In the genomic region with DNA sequence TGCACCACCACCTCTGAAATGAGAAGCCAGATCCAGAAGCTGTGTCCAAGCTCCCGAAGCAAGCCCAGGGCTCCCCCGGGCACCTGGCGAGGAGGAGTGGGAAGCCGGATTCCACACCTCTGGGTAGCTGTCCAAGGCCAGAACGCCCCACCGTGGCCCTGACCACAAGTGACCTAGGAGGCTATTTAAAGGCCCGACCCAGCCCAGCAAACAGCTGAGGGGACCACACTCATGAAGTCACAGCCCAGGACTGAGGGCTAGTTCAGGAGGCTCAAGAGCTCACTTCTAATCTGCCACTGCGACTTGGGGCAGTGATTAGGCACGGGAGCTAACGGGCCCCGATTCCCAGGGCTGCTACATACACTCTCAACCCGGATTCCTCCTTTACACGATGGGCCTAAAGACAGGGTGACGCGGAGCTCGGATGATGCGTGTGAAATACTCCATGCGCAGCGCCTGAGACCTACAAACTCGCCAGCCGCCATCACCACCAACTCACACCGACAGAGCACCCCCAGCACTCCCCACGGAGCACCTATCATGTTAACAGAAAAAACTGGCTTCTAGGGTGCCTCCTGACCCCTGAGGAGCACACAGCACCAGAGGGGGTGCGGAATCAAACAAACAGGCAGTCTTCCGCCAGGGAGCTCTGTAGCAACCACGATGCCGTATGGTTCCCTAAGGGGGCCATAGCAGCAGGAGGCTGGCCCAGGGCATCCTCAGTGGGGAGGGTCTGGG, we compare ENCODE assay signal across 19 cellular contexts.
A peak's percentile ranks its signal among the peaks of the same experiment; 100 is the strongest.
DNase-seq lines count a peak whose midpoint lies in the region; ATAC-seq lines count a peak whose summit lies in the region.
"Had no signal": no experiment of that assay in that cellular context is flagged by ENCODE, and none has a peak within 500 bp of the region (broad histone marks: within the 10 kb centered on the region; RNA-seq: fewer than 3 reads in every experiment).

No MANE protein-coding gene starts in this region.

- no peaks in the 10 kb centered on the region for H3K4me1 ChIP-seq in aorta (ENCODE audit: control insufficient read depth in 1 of 2, insufficient read depth in 2 of 2, low read length in 2 of 2)

- intact Hi-C loops in activated CD4-positive, alpha-beta memory T cell treated with anti-CD3 and anti-CD28 coated beads for 36 hours (cut with micrococcal nuclease), result no loop called here
- intact Hi-C loops in aorta (cut with DNase I), result no loop called here

- peaks cover 90% of the 10 kb centered on the region for H3K4me1 Mint-ChIP-seq in activated naive CD4-positive, alpha-beta T cell treated with anti-CD3 and anti-CD28 coated beads, Interleukin-2, amount 10 ng/mL, durations not matched to agents 7 days and 5 days
- H3K4me1 Mint-ChIP-seq in activated CD4-positive, alpha-beta memory T cell treated with anti-CD3 and anti-CD28 coated beads for 36 hours (ENCODE audit: low read depth), result peaks cover 75% of the 10 kb centered on the region
- peaks cover 98% of the 10 kb centered on the region in 2 donors for H3K4me1 Mint-ChIP-seq in immature natural killer cell

- no peaks in the 10 kb centered on the region for H3K9me3 ChIP-seq in aorta (ENCODE audit: control insufficient read depth, low read length)
- H3K9me3 ChIP-seq: right lobe of liver, suprapubic skin had no signal

- POLR2A ChIA-PET in activated CD4-positive, alpha-beta memory T cell treated with anti-CD3 and anti-CD28 coated beads for 36 hours (lab: Charles Lee), result no interaction called here

- peaks cover 16 to 37% of the 10 kb centered on the region in 2 donors for H3K36me3 Mint-ChIP-seq in activated naive CD4-positive, alpha-beta T cell treated with anti-CD3 and anti-CD28 coated beads, Interleukin-2, amount 50 U/mL, for 72 hours
- peaks cover 68% of the 10 kb centered on the region for H3K36me3 Mint-ChIP-seq in activated naive CD4-positive, alpha-beta T cell treated with anti-CD3 and anti-CD28 coated beads, Interleukin-2, amount 10 ng/mL, durations not matched to agents 7 days and 5 days
- peaks cover 31% of the 10 kb centered on the region for H3K36me3 Mint-ChIP-seq in activated CD4-positive, alpha-beta memory T cell treated with anti-CD3 and anti-CD28 coated beads for 36 hours
- peaks cover 8 to 48% (median 13%) of the 10 kb centered on the region in 3 donors for H3K36me3 Mint-ChIP-seq in immature natural killer cell

- H3K27ac ChIP-seq in aorta (ENCODE audit: low read depth in 1 of 2, low read length in 2 of 2), result no peak overlapping the region
- H3K27ac ChIP-seq: KMS-11, right lobe of liver, suprapubic skin had no signal

- DNase-seq in activated naive CD4-positive, alpha-beta T cell treated with anti-CD3 and anti-CD28 coated beads, Interleukin-2, amount 50 U/mL, for 72 hours (ENCODE audit: low spot score in 2 of 2), result no peak
- no peak for DNase-seq in activated naive CD4-positive, alpha-beta T cell treated with anti-CD3 and anti-CD28 coated beads, Interleukin-2, amount 10 ng/mL, durations not matched to agents 7 days and 5 days
- no peak for DNase-seq in activated CD4-positive, alpha-beta memory T cell treated with anti-CD3 and anti-CD28 coated beads for 36 hours
- DNase-seq in immature natural killer cell (no peak), aorta (peak; percentile 22 to 69), epidermal melanocyte (ENCODE audit: insufficient read length, low spot score) (no peak)
- no peak for DNase-seq in effector CD8-positive, alpha-beta T cell (lab: John Stamatoyannopoulos, UW)
- DNase-seq: activated CD4-positive, CD25-positive, alpha-beta regulatory T cell; activated T-cell treated with anti-CD3 and anti-CD28 coated beads for 4 hours; cerebellar nuclear complex; hippocampal formation; NCI-H1105 treated with DMSO at 0.1 percent for 48 hours; NCI-H2171 treated with DMSO at 0.1 percent for 48 hours; right lobe of liver; stimulated activated CD4-positive, alpha-beta T cell treated with anti-CD3 and anti-CD28 coated beads, Interleukin-2, amount 100 ng/mL, for 24 hours; SW 1271 had no signal

- no peaks in the 10 kb centered on the region for H3K9me3 Mint-ChIP-seq in activated naive CD4-positive, alpha-beta T cell treated with anti-CD3 and anti-CD28 coated beads, Interleukin-2, amount 50 U/mL, for 72 hours
- no peaks in the 10 kb centered on the region for H3K9me3 Mint-ChIP-seq in activated naive CD4-positive, alpha-beta T cell treated with anti-CD3 and anti-CD28 coated beads, Interleukin-2, amount 10 ng/mL, durations not matched to agents 7 days and 5 days
- no peaks in the 10 kb centered on the region for H3K9me3 Mint-ChIP-seq in activated CD4-positive, alpha-beta memory T cell treated with anti-CD3 and anti-CD28 coated beads for 36 hours
- H3K9me3 Mint-ChIP-seq in immature natural killer cell, result no peaks in the 10 kb centered on the region

- H3K36me3 ChIP-seq in aorta (ENCODE audit: control insufficient read depth in 1 of 2, insufficient read depth in 2 of 2, low read length in 1 of 2), result no peaks in the 10 kb centered on the region
- H3K36me3 ChIP-seq: right lobe of liver, suprapubic skin had no signal

- H3K27me3 Mint-ChIP-seq in activated naive CD4-positive, alpha-beta T cell treated with anti-CD3 and anti-CD28 coated beads, Interleukin-2, amount 10 ng/mL, durations not matched to agents 7 days and 5 days, result no peaks in the 10 kb centered on the region
- no peaks in the 10 kb centered on the region for H3K27me3 Mint-ChIP-seq in activated CD4-positive, alpha-beta memory T cell treated with anti-CD3 and anti-CD28 coated beads for 36 hours
- H3K27me3 Mint-ChIP-seq in immature natural killer cell (ENCODE audit: low read depth in 3 of 3), result peaks cover 11 to 53% (median 45%) of the 10 kb centered on the region in 3 donors

- no peaks in the 10 kb centered on the region for H3K27me3 ChIP-seq in aorta (ENCODE audit: control insufficient read depth in 1 of 2, insufficient read depth in 2 of 2, low read length in 1 of 2)
- H3K27me3 ChIP-seq: right lobe of liver, suprapubic skin had no signal

- CTCF ChIA-PET in activated naive CD4-positive, alpha-beta T cell treated with anti-CD3 and anti-CD28 coated beads, Interleukin-2, amount 10 ng/mL, durations not matched to agents 7 days and 5 days (lab: Charles Lee), result interaction anchor here (0.9 to 1.4 kb wide), 2 partner anchors 21 to 92 kb away, joined by 3 to 4 read pairs; no protein-coding TSS in a partner anchor
- CTCF ChIA-PET in activated CD4-positive, alpha-beta memory T cell treated with anti-CD3 and anti-CD28 coated beads for 36 hours (lab: Charles Lee), result interaction anchor here (1.0 to 1.2 kb wide), 2 partner anchors 43 to 90 kb away, joined by 3 to 5 read pairs; a partner anchor contains a TSS

- H3K27ac Mint-ChIP-seq in activated naive CD4-positive, alpha-beta T cell treated with anti-CD3 and anti-CD28 coated beads, Interleukin-2, amount 50 U/mL, for 72 hours, result peak overlapping the region; percentile 83 to 97
- H3K27ac Mint-ChIP-seq in activated naive CD4-positive, alpha-beta T cell treated with anti-CD3 and anti-CD28 coated beads, Interleukin-2, amount 10 ng/mL, durations not matched to agents 7 days and 5 days, result no peak overlapping the region
- peak overlapping the region; percentile 61 for H3K27ac Mint-ChIP-seq in activated CD4-positive, alpha-beta memory T cell treated with anti-CD3 and anti-CD28 coated beads for 36 hours
- peak overlapping the region; percentile 95 to 100 (median 99) for H3K27ac Mint-ChIP-seq in immature natural killer cell

- H3K4me3 Mint-ChIP-seq in activated naive CD4-positive, alpha-beta T cell treated with anti-CD3 and anti-CD28 coated beads, Interleukin-2, amount 10 ng/mL, durations not matched to agents 7 days and 5 days, result no peak overlapping the region
- no peak overlapping the region for H3K4me3 Mint-ChIP-seq in activated CD4-positive, alpha-beta memory T cell treated with anti-CD3 and anti-CD28 coated beads for 36 hours
- peak overlapping the region in 1 of 5 donors; percentile 30 for H3K4me3 Mint-ChIP-seq in immature natural killer cell

- no peak for ATAC-seq in activated naive CD4-positive, alpha-beta T cell treated with anti-CD3 and anti-CD28 coated beads, Interleukin-2, amount 50 U/mL, for 72 hours
- ATAC-seq in aorta (ENCODE audit: low FRiP score) (no peak), GM21825 (IDR thresholded peaks at IDR 0.05; ENCODE audit: unreplicated experiment) (no peak)
- ATAC-seq: right lobe of liver had no signal

- WGBS in aorta, 2 donors, result 87 to 88% methylated on average over 27 of the region's 27 CpGs

- no peak overlapping the region for H3K4me3 ChIP-seq in aorta (ENCODE audit: low read length in 2 of 2)
- H3K4me3 ChIP-seq: right lobe of liver, suprapubic skin had no signal

Comparison
In these comparisons a context has a peak if more than half of its experiments do, and no peak if none do; other contexts are left out.
1. DNase-seq: peak in aorta (2 of 2); none in activated naive CD4-positive, alpha-beta T cell treated with anti-CD3 and anti-CD28 coated beads, Interleukin-2, amount 50 U/mL, for 72 hours (0 of 2), activated naive CD4-positive, alpha-beta T cell treated with anti-CD3 and anti-CD28 coated beads, Interleukin-2, amount 10 ng/mL, durations not matched to agents 7 days and 5 days (single experiment), activated CD4-positive, alpha-beta memory T cell treated with anti-CD3 and anti-CD28 coated beads for 36 hours (single experiment), immature natural killer cell (0 of 3), effector CD8-positive, alpha-beta T cell (single experiment) and epidermal melanocyte (single experiment).